In the genomic region with DNA sequence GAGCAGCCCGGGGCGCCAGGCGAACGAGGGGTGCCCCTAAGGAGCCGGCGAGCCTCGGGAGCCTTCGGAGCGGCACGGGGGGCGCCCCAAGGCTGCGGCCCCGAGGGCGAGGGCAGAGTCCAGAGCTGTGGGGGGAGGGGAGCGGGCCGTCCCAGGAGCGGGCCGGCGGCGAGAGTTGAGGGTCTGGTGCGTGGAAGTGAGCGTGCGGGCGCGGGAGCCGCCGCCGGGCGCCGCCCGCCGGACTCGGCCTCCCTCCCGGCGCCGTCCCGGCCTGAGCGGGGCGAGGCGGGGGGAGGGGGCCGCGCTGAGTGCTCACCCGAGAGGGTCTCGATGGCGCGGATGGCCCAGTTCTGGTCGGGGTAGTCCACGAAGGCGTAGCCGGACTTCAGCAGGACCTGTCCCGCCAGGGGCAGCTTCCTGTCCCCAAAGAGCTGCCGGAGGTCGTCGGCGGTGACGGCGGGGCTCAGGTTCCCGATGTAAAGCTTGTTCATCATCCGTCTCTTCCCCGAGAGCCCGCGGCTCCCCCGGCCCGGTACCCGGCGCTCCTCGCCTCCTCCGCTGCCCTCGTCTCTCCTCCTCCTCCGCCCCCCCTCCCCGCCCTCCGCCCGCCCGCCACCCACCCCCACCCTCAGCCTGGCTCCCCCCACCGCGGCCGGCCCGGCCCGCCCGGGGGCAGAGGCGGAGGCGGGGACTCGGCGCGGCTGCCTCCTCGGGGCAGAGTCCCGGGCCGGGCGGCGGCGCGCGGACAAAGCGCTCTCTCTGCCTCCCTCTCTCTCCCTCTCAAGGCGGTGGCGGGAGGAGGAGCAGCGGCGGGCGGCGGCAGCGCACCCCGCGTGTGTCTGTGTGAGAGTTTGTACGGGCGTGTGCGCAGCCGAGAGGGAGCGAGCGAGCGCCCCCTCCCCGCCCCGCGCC, we compare ENCODE assay signal across 8 cellular contexts. TPM values are rescaled to one million over a fixed set of nuclear protein-coding genes. Genes with fewer than 3 reads are reported as not detected.
DNase-seq lines count a peak whose midpoint lies in the region; ATAC-seq and TF ChIP-seq lines count a peak whose summit lies in the region.

A gene (minus strand): TSS at position 576 of the 912 bp plus-strand sequence. CDS start 82 bp downstream, at position 494.

- POLR2A ChIA-PET in MCF 10A (lab: Yijun Ruan, JAX) = interaction anchor here (0.6 to 6.4 kb wide), 19 partner anchors 12 to 1192 kb away, joined by 3 to 154 read pairs (median 5); a partner anchor contains a TSS

- peaks cover 91 to 100% (median 99%) of the 10 kb centered on the region in 11 experiments for H3K27me3 ChIP-seq in BLaER1 treated with 17β-estradiol and CSF1 and Interleukin-3, amounts not matched to agents 10 nM and 100 nM
- H3K27me3 ChIP-seq in HUES64 (ENCODE audit: insufficient read depth, low read length) (no peaks in the 10 kb centered on the region), iPS-15b (ENCODE audit: control insufficient read depth, insufficient read depth, low read length) (peaks cover 9% of the 10 kb centered on the region), skeletal muscle satellite cell (ENCODE audit: control insufficient read depth, insufficient read depth, low read length) (no peaks in the 10 kb centered on the region), Karpas-422 (ENCODE audit: low read length) (no peaks in the 10 kb centered on the region)

- H3K9me3 ChIP-seq in BLaER1 treated with 17β-estradiol and CSF1 and Interleukin-3, amounts not matched to agents 10 nM and 100 nM (replicated peaks in 1 of 11) = peaks cover 0 to 21% (median 11%) of the 10 kb centered on the region in 11 experiments; a peak in 19 of 22 replicates
- H3K9me3 ChIP-seq in HUES64 (ENCODE audit: insufficient read depth, low read depth, low read length) (peaks cover 17% of the 10 kb centered on the region), iPS-15b (ENCODE audit: control insufficient read depth, insufficient read depth, low read length) (peaks cover 2% of the 10 kb centered on the region), skeletal muscle satellite cell (replicated peaks; ENCODE audit: low read length) (no peaks in the 10 kb centered on the region), Karpas-422 (ENCODE audit: low read length) (no peaks in the 10 kb centered on the region)

- no peaks in the 10 kb centered on the region; a peak in 1 of 22 replicates for H3K36me3 ChIP-seq in BLaER1 treated with 17β-estradiol and CSF1 and Interleukin-3, amounts not matched to agents 10 nM and 100 nM
- peaks cover 30% of the 10 kb centered on the region for H3K36me3 ChIP-seq in HUES64 (ENCODE audit: insufficient read depth, low read length)
- peaks cover 11% of the 10 kb centered on the region for H3K36me3 ChIP-seq in iPS-15b (ENCODE audit: control insufficient read depth, insufficient read depth, low read length)
- H3K36me3 ChIP-seq in skeletal muscle satellite cell (ENCODE audit: insufficient read depth, low read length) = peaks cover 9% of the 10 kb centered on the region
- no peaks in the 10 kb centered on the region for H3K36me3 ChIP-seq in Karpas-422 (ENCODE audit: insufficient read depth, low read length)

- H3K4me2 ChIP-seq in BLaER1 treated with 17β-estradiol and CSF1 and Interleukin-3, amounts not matched to agents 10 nM and 100 nM = peak within 1 kb of the TSS; percentile 97 to 100 (median 98)
- peak within 1 kb of the TSS; percentile 86 for H3K4me2 ChIP-seq in skeletal muscle satellite cell (ENCODE audit: low read length)
- H3K4me2 ChIP-seq in Karpas-422 (ENCODE audit: low read depth, low read length, poor library complexity, severe bottlenecking) = no peak within 1 kb of the TSS

- no peaks in the 10 kb centered on the region for H3K9me2 ChIP-seq in Karpas-422 (replicated peaks; ENCODE audit: insufficient read depth, low read length)

- intact Hi-C loops in MCF 10A (cut with micrococcal nuclease) = loop anchor here (5.0 kb wide), 2 partner anchors 57 to 167 kb away; no protein-coding TSS in a partner anchor

- peaks cover 9% of the 10 kb centered on the region for H3K4me1 Mint-ChIP-seq in T-helper 1 cell treated with Interleukin-12 subunit alpha and Interleukin-12 subunit beta and Interleukin-4 antibody, amounts not matched to agents 30 μg/mL and 1 μg/mL, for 36 hours (ENCODE audit: low read depth)
- peaks cover 23% of the 10 kb centered on the region for H3K4me1 Mint-ChIP-seq in MCF 10A (ENCODE audit: insufficient read depth, unreplicated experiment)

- under 1% methylated on average over 105 of the region's 113 CpGs for WGBS in HUES64

- peaks cover 6 to 25% (median 19%) of the 10 kb centered on the region in 10 experiments; a peak in 18 of 20 replicates for H3K4me1 ChIP-seq in BLaER1 treated with 17β-estradiol and CSF1 and Interleukin-3, amounts not matched to agents 10 nM and 100 nM
- peaks cover 34% of the 10 kb centered on the region for H3K4me1 ChIP-seq in HUES64 (ENCODE audit: insufficient read depth, low read length)
- peaks cover 18% of the 10 kb centered on the region for H3K4me1 ChIP-seq in iPS-15b (ENCODE audit: control insufficient read depth, insufficient read depth, low read length)
- peaks cover 31% of the 10 kb centered on the region for H3K4me1 ChIP-seq in skeletal muscle satellite cell (ENCODE audit: control insufficient read depth, insufficient read depth, low read length)
- H3K4me1 ChIP-seq in Karpas-422 (ENCODE audit: low read length) = no peaks in the 10 kb centered on the region

- CTCF ChIA-PET in MCF 10A (lab: Yijun Ruan, JAX) = interaction anchor here (0.8 to 1.8 kb wide), 3 partner anchors 57 to 110 kb away, joined by 3 to 7 read pairs (median 4); no protein-coding TSS in a partner anchor

- no peak within 1 kb of the TSS for H3K27ac Mint-ChIP-seq in T-helper 1 cell treated with Interleukin-12 subunit alpha and Interleukin-12 subunit beta and Interleukin-4 antibody, amounts not matched to agents 30 μg/mL and 1 μg/mL, for 36 hours
- peak within 1 kb of the TSS; percentile 99 for H3K27ac Mint-ChIP-seq in MCF 10A (ENCODE audit: low read depth, unreplicated experiment)

- H3K9ac ChIP-seq in BLaER1 treated with 17β-estradiol and CSF1 and Interleukin-3, amounts not matched to agents 10 nM and 100 nM = peak within 1 kb of the TSS in 10 of 11 experiments; percentile 49 to 70 (median 60); a peak in 18 of 22 replicates
- H3K9ac ChIP-seq in HUES64 (ENCODE audit: low read depth, low read length) (peak within 1 kb of the TSS; percentile 97), iPS-15b (ENCODE audit: low read depth, low read length) (peak within 1 kb of the TSS; percentile 85), skeletal muscle satellite cell (ENCODE audit: low read depth, low read length) (peak within 1 kb of the TSS; percentile 97), Karpas-422 (ENCODE audit: low read length) (no peak within 1 kb of the TSS)

- H3K36me3 Mint-ChIP-seq in T-helper 1 cell treated with Interleukin-12 subunit alpha and Interleukin-12 subunit beta and Interleukin-4 antibody, amounts not matched to agents 30 μg/mL and 1 μg/mL, for 36 hours (ENCODE audit: low read depth) = no peaks in the 10 kb centered on the region
- peaks cover 9% of the 10 kb centered on the region for H3K36me3 Mint-ChIP-seq in MCF 10A (ENCODE audit: insufficient read depth, unreplicated experiment)

- no peak for TF ChIP-seq CTCF in MCF 10A (IDR thresholded peaks at IDR 0.05; ENCODE audit: unreplicated experiment)

- DNase-seq in MCF 10A (ENCODE audit: unreplicated experiment) (peak; percentile 78), Karpas-422 (no peak)

- BruUV-seq in MCF 10A (replicated peaks; lab: Mats Ljungman, UMichigan) = no TSS peak

- H3K9me3 Mint-ChIP-seq in T-helper 1 cell treated with Interleukin-12 subunit alpha and Interleukin-12 subunit beta and Interleukin-4 antibody, amounts not matched to agents 30 μg/mL and 1 μg/mL, for 36 hours = no peaks in the 10 kb centered on the region
- no peaks in the 10 kb centered on the region for H3K9me3 Mint-ChIP-seq in MCF 10A (ENCODE audit: unreplicated experiment)

- H2AFZ ChIP-seq in Karpas-422 (ENCODE audit: low read length) = no peak within 1 kb of the TSS

- no peak within 1 kb of the TSS for H3K27ac ChIP-seq in BLaER1 treated with 17β-estradiol and CSF1 and Interleukin-3, amounts not matched to agents 10 nM and 100 nM
- peak within 1 kb of the TSS; percentile 95 for H3K27ac ChIP-seq in HUES64 (ENCODE audit: low read depth, low read length)
- no peak within 1 kb of the TSS for H3K27ac ChIP-seq in Karpas-422 (ENCODE audit: low read length)

- H3K27me3 Mint-ChIP-seq in T-helper 1 cell treated with Interleukin-12 subunit alpha and Interleukin-12 subunit beta and Interleukin-4 antibody, amounts not matched to agents 30 μg/mL and 1 μg/mL, for 36 hours (ENCODE audit: low read depth) = peaks cover 80% of the 10 kb centered on the region
- H3K27me3 Mint-ChIP-seq in MCF 10A (ENCODE audit: insufficient read depth, unreplicated experiment) = no peaks in the 10 kb centered on the region

- peak within 1 kb of the TSS; percentile 63 to 78 (median 68) for H3K4me3 ChIP-seq in BLaER1 treated with 17β-estradiol and CSF1 and Interleukin-3, amounts not matched to agents 10 nM and 100 nM
- H3K4me3 ChIP-seq in HUES64 (ENCODE audit: low read length) (peak within 1 kb of the TSS; percentile 95), iPS-15b (ENCODE audit: low read depth, low read length) (peak within 1 kb of the TSS; percentile 83), skeletal muscle satellite cell (ENCODE audit: low read length) (peak within 1 kb of the TSS; percentile 92), Karpas-422 (ENCODE audit: low read length) (no peak within 1 kb of the TSS)

- no peaks in the 10 kb centered on the region for H3K79me2 ChIP-seq in Karpas-422 (ENCODE audit: low read length)

- ATAC-seq in GM19372 (IDR thresholded peaks at IDR 0.05; ENCODE audit: low read depth, unreplicated experiment) = peak; percentile 62

- H3K4me3 Mint-ChIP-seq in T-helper 1 cell treated with Interleukin-12 subunit alpha and Interleukin-12 subunit beta and Interleukin-4 antibody, amounts not matched to agents 30 μg/mL and 1 μg/mL, for 36 hours = peak within 1 kb of the TSS; percentile 83
- H3K4me3 Mint-ChIP-seq in MCF 10A (ENCODE audit: unreplicated experiment) = peak within 1 kb of the TSS; percentile 96

- H4K20me1 ChIP-seq in BLaER1 treated with 17β-estradiol and CSF1 and Interleukin-3, amounts not matched to agents 10 nM and 100 nM = peaks cover 0 to 64% (median 36%) of the 10 kb centered on the region in 11 experiments; a peak in 19 of 22 replicates
- H4K20me1 ChIP-seq in Karpas-422 (ENCODE audit: insufficient read depth, low read depth, low read length) = no peaks in the 10 kb centered on the region

RNA-seq across cellular contexts. Expression of the gene that starts here (rescaled TPM):
- 87.0 TPM for polyA plus RNA-seq in HUES64 (2013, experiment 1 of 2)
- polyA plus RNA-seq in HUES64 (2013, experiment 2 of 2) = 107 TPM
- 108 and 154 TPM in 2 replicates for total RNA-seq in MCF 10A (2022)
- total RNA-seq in skeletal muscle satellite cell (2012; rRNA removed) = 85.2 and 95.6 TPM in 2 replicates
- total RNA-seq in Karpas-422 (2014; rRNA removed; shearing (Covaris generic); ENCODE audit: low replicate concordance) = 0.18 and 0.67 TPM in 2 replicates

Comparison
In these comparisons a context has a peak if more than half of its experiments do, and no peak if none do; other contexts are left out.
1. RNA of the gene that starts here (total RNA-seq): 108 to 154 TPM in MCF 10A; 0.18 to 0.67 TPM in Karpas-422; every median in the first group is over 10 times any median in the second.